Comparison of ENCODE assay signal across 9 cellular contexts in the genomic region with DNA sequence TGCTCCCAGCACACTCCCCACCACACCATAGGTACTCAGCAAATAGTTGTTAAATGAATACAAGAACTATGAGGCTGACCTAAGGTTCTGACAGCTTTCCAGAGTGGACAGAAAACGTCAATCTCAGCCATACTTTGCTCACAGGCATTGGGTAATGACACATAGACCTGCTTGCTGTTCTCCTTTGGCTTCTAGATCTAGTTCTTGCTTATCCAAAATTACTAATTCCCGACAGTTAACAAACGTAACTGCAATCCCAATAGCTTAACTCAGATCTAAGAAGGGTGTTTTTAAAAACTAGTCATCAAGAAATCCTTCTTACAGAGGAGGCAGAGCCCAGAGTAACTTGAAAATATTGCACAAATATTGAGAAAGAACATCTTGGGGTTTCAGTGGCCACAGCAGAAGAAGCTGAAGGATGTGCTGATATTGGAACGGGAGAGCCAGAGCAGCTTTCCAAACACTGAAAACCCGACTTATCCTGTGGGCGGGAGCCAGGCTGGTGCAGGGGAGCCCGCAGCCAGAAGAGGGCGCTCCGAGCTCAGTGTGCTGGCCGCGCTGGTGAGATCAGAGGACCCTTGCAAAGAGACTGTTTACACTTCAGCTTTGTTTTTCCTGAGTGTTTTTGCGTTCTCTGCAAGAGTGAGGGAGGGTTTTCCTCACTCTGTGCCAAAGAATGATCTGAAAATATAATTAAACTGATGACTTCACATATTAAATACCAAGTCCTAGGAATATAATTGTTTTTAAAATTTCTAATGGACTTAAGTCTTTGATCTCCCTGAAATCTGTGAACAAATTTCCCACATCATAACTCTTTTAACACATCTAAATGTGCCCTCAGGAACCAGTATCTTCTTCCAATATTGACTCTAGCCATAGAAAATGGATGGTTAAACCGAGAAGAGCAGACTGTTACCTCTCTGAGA. TPM values are rescaled to one million over a fixed set of nuclear protein-coding genes. Genes with fewer than 3 reads are reported as not detected.
DNase-seq lines count a peak whose midpoint lies in the region; ATAC-seq lines count a peak whose summit lies in the region.
"Had no signal": no experiment of that assay in that cellular context is flagged by ENCODE, and none has a peak within 500 bp of the region (broad histone marks: within the 10 kb centered on the region; RNA-seq: fewer than 3 reads in every experiment).

No MANE protein-coding gene starts in this region.

- no peak overlapping the region for H2BK15ac ChIP-seq in mesenchymal stem cell (ENCODE audit: low read depth, poor library complexity, severe bottlenecking)

- H3K27me3 ChIP-seq in mesenchymal stem cell (ENCODE audit: control insufficient read depth in 1 of 2, insufficient read depth in 1 of 2, low read length in 2 of 2), result peaks cover 0 to 6% of the 10 kb centered on the region in 2 experiments

- H3K14ac ChIP-seq in mesenchymal stem cell (ENCODE audit: low read length in 2 of 2), result no peak overlapping the region

- no peak overlapping the region for H4K8ac ChIP-seq in mesenchymal stem cell (ENCODE audit: low read length)

- peak overlapping the region; percentile 55 for H3K9ac ChIP-seq in mesenchymal stem cell (ENCODE audit: low read length)
- H3K9ac ChIP-seq: BLaER1 had no signal

- no peak overlapping the region for H2BK120ac ChIP-seq in mesenchymal stem cell (ENCODE audit: low read depth, low read length)

- DNase-seq in DMS79 treated with DMSO at 0.1 percent for 48 hours (lab: John Stamatoyannopoulos, UW) (peak; percentile 37), DMS79 (lab: John Stamatoyannopoulos, UW) (no peak), NCI-H82 treated with DMSO at 0.1 percent for 48 hours (lab: John Stamatoyannopoulos, UW; ENCODE audit: unreplicated experiment) (peak; percentile 41), mesenchymal stem cell (peak; percentile 74)
- peak; percentile 24 to 33 for DNase-seq in activated CD8-positive, alpha-beta memory T cell treated with anti-CD3 and anti-CD28 coated beads for 4 hours (ENCODE audit: low read depth in 2 of 2)
- DNase-seq in effector memory CD8-positive, alpha-beta T cell, result peak; percentile 59 to 64 (median 62)
- DNase-seq in stimulated activated CD8-positive, alpha-beta memory T cell treated with anti-CD3 and anti-CD28 coated beads, Interleukin-2, amount 100 ng/mL, for 48 hours (ENCODE audit: low read depth in 2 of 2), result peak; percentile 67 to 68

- peak; percentile 53 for ATAC-seq in HG03378 (IDR thresholded peaks at IDR 0.05; ENCODE audit: unreplicated experiment)
- peak; percentile 92 for ATAC-seq in effector memory CD8-positive, alpha-beta T cell (replicated peaks)

- H3K4me3 Mint-ChIP-seq in effector memory CD8-positive, alpha-beta T cell, result no peak overlapping the region

- no peak overlapping the region for H3K4me3 ChIP-seq in mesenchymal stem cell (ENCODE audit: insufficient read depth in 1 of 2, low read depth in 1 of 2, low read length in 2 of 2)
- H3K4me3 ChIP-seq: BLaER1 had no signal

- H4K91ac ChIP-seq in mesenchymal stem cell (ENCODE audit: low read length), result no peak overlapping the region

- no peak overlapping the region for H3K27ac ChIP-seq in mesenchymal stem cell (ENCODE audit: low read length, poor library complexity, severe bottlenecking)
- H3K27ac ChIP-seq: BLaER1 had no signal

- no peaks in the 10 kb centered on the region for H3K36me3 ChIP-seq in mesenchymal stem cell (ENCODE audit: control insufficient read depth in 1 of 2, insufficient read depth in 2 of 2, low read depth in 1 of 2, low read length in 2 of 2)
- H3K36me3 ChIP-seq: BLaER1 had no signal

- H3K4me1 Mint-ChIP-seq in effector memory CD8-positive, alpha-beta T cell (ENCODE audit: low read depth in 2 of 2), result peaks cover 3% of the 10 kb centered on the region in 2 donors

- no peaks in the 10 kb centered on the region for H3K79me1 ChIP-seq in mesenchymal stem cell (replicated peaks; ENCODE audit: low read length, poor library complexity, severe bottlenecking)

- H3K4me2 ChIP-seq in mesenchymal stem cell (ENCODE audit: low read length, poor library complexity, severe bottlenecking), result no peak overlapping the region
- H3K4me2 ChIP-seq: BLaER1 had no signal

- H3K27ac Mint-ChIP-seq in effector memory CD8-positive, alpha-beta T cell, result no peak overlapping the region

- H2BK5ac ChIP-seq in mesenchymal stem cell (ENCODE audit: low read depth, low read length, poor library complexity, severe bottlenecking), result no peak overlapping the region

- H3K4me1 ChIP-seq in mesenchymal stem cell (ENCODE audit: control insufficient read depth, insufficient read depth, low read depth, low read length), result peaks cover 2% of the 10 kb centered on the region

- no peak overlapping the region for H3K4ac ChIP-seq in mesenchymal stem cell (ENCODE audit: low read depth in 1 of 2, low read length in 2 of 2)

- H2AFZ ChIP-seq in mesenchymal stem cell (ENCODE audit: low read depth, low read length), result no peak overlapping the region

- H3K9me3 ChIP-seq in mesenchymal stem cell (ENCODE audit: control insufficient read depth, low read length), result no peaks in the 10 kb centered on the region

- H3K27me3 Mint-ChIP-seq in effector memory CD8-positive, alpha-beta T cell, result peaks cover 28 to 75% of the 10 kb centered on the region in 2 donors

- H3K36me3 Mint-ChIP-seq in effector memory CD8-positive, alpha-beta T cell (ENCODE audit: insufficient read depth), result no peaks in the 10 kb centered on the region

- H3K23ac ChIP-seq in mesenchymal stem cell (ENCODE audit: low read length in 2 of 2), result no peak overlapping the region

- H2AK5ac ChIP-seq in mesenchymal stem cell (ENCODE audit: low read length, severe bottlenecking), result no peak overlapping the region

- H3K9me3 Mint-ChIP-seq in effector memory CD8-positive, alpha-beta T cell, result no peaks in the 10 kb centered on the region

- no peak overlapping the region for H2BK12ac ChIP-seq in mesenchymal stem cell (ENCODE audit: low read length in 2 of 2)

- WGBS in mesenchymal stem cell, result 9% methylated on average over 9 of the region's 13 CpGs

- no peak overlapping the region for H3K18ac ChIP-seq in mesenchymal stem cell (ENCODE audit: low read depth in 1 of 2, low read length in 2 of 2)

RNA-seq across cellular contexts. Expression of gene FGF1, which starts 30.3 kb away (rescaled TPM):
- 1.3 TPM for polyA plus RNA-seq in mesenchymal stem cell (2013, experiment 1 of 2)
- polyA plus RNA-seq in mesenchymal stem cell (2013, experiment 2 of 2), result 1.8 TPM
